Comparison of ENCODE assay signal across 19 cellular contexts in the genomic region with DNA sequence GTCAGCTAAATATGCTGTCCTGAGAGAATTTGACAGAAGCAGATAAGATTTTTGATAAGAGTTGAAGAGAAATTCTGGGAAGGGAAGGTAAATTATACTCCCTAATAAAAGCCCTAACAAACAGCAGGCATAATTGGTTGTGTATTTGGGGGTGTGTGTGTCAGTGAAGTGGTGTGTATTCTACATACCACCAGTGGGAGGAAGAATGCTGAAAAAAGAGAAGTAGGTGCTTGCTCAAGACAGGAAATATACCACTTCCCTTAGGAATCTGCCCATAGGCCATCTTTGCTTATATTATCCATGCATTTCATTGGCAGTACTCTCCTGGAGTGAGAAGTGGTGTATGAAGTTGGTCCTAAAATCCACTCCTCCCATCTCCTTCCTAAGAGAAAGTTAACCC.
DNase-seq lines count a peak whose midpoint lies in the region; ATAC-seq and TF ChIP-seq lines count a peak whose summit lies in the region.
"Had no signal": no experiment of that assay in that cellular context is flagged by ENCODE, and none has a peak within 500 bp of the region (broad histone marks: within the 10 kb centered on the region; RNA-seq: fewer than 3 reads in every experiment).

No MANE protein-coding gene starts in this region.

- H3K9me3 Mint-ChIP-seq in CD4-positive, alpha-beta memory T cell = no peaks in the 10 kb centered on the region

- H3K4me1 Mint-ChIP-seq in CD4-positive, alpha-beta memory T cell = peaks cover 0 to 6% (median under 1%) of the 10 kb centered on the region in 4 donors

- DNase-seq in NOMO-1 (lab: John Stamatoyannopoulos, UW; ENCODE audit: unreplicated experiment in 2 of 2) = peak; percentile 35 to 43
- DNase-seq in NOMO-1 treated with dmso at 0.1 percent for 144 hours (lab: John Stamatoyannopoulos, UW; ENCODE audit: unreplicated experiment) = no peak
- DNase-seq in OCI-M1 (lab: John Stamatoyannopoulos, UW) = peak; percentile 44
- peak; percentile 46 for DNase-seq in epithelial cell of esophagus (ENCODE audit: low read depth)
- DNase-seq in substantia nigra (lab: John Stamatoyannopoulos, UW) = no peak
- DNase-seq in CD4-positive, alpha-beta memory T cell = no peak
- no peak for DNase-seq in tibial nerve (ENCODE audit: low spot score in 2 of 2)
- DNase-seq: activated CD4-positive, alpha-beta T cell treated with anti-CD3 and anti-CD28 coated beads, Interleukin-2, amount 50 U/mL, for 4 hours; DND-41; foreskin fibroblast; NCI-H1105; NCI-H2171 treated with DMSO at 0.1 percent for 48 hours; SHP77 treated with DMSO at 0.1 percent for 48 hours; transverse colon had no signal

- peak in 1 of 2 donors; percentile 31 for TF ChIP-seq EP300 in tibial nerve (IDR thresholded peaks at IDR 0.05)

- no peaks in the 10 kb centered on the region for H3K36me3 ChIP-seq in CD4-positive, alpha-beta memory T cell (ENCODE audit: insufficient read depth, low read length)
- H3K36me3 ChIP-seq in tibial nerve = no peaks in the 10 kb centered on the region
- H3K36me3 ChIP-seq: transverse colon had no signal

- no peaks in the 10 kb centered on the region for H3K36me3 Mint-ChIP-seq in CD4-positive, alpha-beta memory T cell
- H3K36me3 Mint-ChIP-seq: activated naive CD4-positive, alpha-beta T cell treated with anti-CD3 and anti-CD28 coated beads, Interleukin-2, amount 50 U/mL, for 72 hours had no signal

- CTCF ChIA-PET in CD4-positive, alpha-beta memory T cell (lab: Charles Lee; ENCODE audit: partially characterized antibody) = no interaction called here

- intact Hi-C loops in CD4-positive, alpha-beta memory T cell (cut with micrococcal nuclease) = no loop called here

- TF ChIP-seq CTCF in epithelial cell of esophagus (IDR thresholded peaks at IDR 0.05; ENCODE audit: insufficient read depth, low read depth, low read length, missing control alignments) (no peak), tibial nerve (IDR thresholded peaks at IDR 0.05) (no peak)

- H3K27me3 Mint-ChIP-seq in CD4-positive, alpha-beta memory T cell = peaks cover 5 to 8% of the 10 kb centered on the region in 2 donors

- H3K27me3 ChIP-seq in CD4-positive, alpha-beta memory T cell (ENCODE audit: insufficient read depth, low read length) = no peaks in the 10 kb centered on the region
- H3K27me3 ChIP-seq in tibial nerve = no peaks in the 10 kb centered on the region
- H3K27me3 ChIP-seq: transverse colon had no signal

- no peaks in the 10 kb centered on the region for H3K4me1 ChIP-seq in CD4-positive, alpha-beta memory T cell (ENCODE audit: insufficient read depth, low read length)
- H3K4me1 ChIP-seq in tibial nerve = peaks cover 0 to 90% (median 40%) of the 10 kb centered on the region in 4 donors

- no peaks in the 10 kb centered on the region for H3K9me3 ChIP-seq in CD4-positive, alpha-beta memory T cell (ENCODE audit: control insufficient read depth in 1 of 2, low read length in 2 of 2)
- no peaks in the 10 kb centered on the region for H3K9me3 ChIP-seq in tibial nerve
- H3K9me3 ChIP-seq: transverse colon had no signal

- H3K27ac Mint-ChIP-seq in CD4-positive, alpha-beta memory T cell = no peak overlapping the region
- H3K27ac Mint-ChIP-seq: activated naive CD4-positive, alpha-beta T cell treated with anti-CD3 and anti-CD28 coated beads, Interleukin-2, amount 50 U/mL, for 72 hours had no signal

- H3K4me3 ChIP-seq in epithelial cell of esophagus (ENCODE audit: low read length) (no peak overlapping the region), tibial nerve (no peak overlapping the region)
- no peak overlapping the region for H3K4me3 ChIP-seq in CD4-positive, alpha-beta memory T cell (ENCODE audit: low read length in 2 of 2)
- H3K4me3 ChIP-seq: transverse colon had no signal

- TF ChIP-seq POLR2A in tibial nerve (IDR thresholded peaks at IDR 0.05) = no peak

- ATAC-seq in HG03378 (IDR thresholded peaks at IDR 0.05; ENCODE audit: unreplicated experiment) = no peak
- ATAC-seq: activated naive CD4-positive, alpha-beta T cell treated with anti-CD3 and anti-CD28 coated beads, Interleukin-2, amount 50 U/mL, for 72 hours; left lobe of liver had no signal

- POLR2A ChIA-PET in CD4-positive, alpha-beta memory T cell (lab: Charles Lee; ENCODE audit: partially characterized antibody) = no interaction called here

- H3K4me3 Mint-ChIP-seq in CD4-positive, alpha-beta memory T cell = no peak overlapping the region

- H3K27ac ChIP-seq in substantia nigra (ENCODE audit: low read depth, low read length, poor library complexity, severe bottlenecking) (peak overlapping the region; percentile 88), tibial nerve (peak overlapping the region in 2 of 4 donors; percentile 60 to 64)
- H3K27ac ChIP-seq in CD4-positive, alpha-beta memory T cell (ENCODE audit: low read depth, low read length) = no peak overlapping the region
- H3K27ac ChIP-seq: 22Rv1, C4-2B, transverse colon had no signal

Comparison
In these comparisons a context has a peak if more than half of its experiments do, and no peak if none do; other contexts are left out.
1. DNase-seq: peak in NOMO-1 (2 of 2), OCI-M1 (single experiment) and epithelial cell of esophagus (single experiment); none in NOMO-1 treated with dmso at 0.1 percent for 144 hours (single experiment), substantia nigra (0 of 49), CD4-positive, alpha-beta memory T cell (0 of 5) and tibial nerve (0 of 2).